In the genomic region with DNA sequence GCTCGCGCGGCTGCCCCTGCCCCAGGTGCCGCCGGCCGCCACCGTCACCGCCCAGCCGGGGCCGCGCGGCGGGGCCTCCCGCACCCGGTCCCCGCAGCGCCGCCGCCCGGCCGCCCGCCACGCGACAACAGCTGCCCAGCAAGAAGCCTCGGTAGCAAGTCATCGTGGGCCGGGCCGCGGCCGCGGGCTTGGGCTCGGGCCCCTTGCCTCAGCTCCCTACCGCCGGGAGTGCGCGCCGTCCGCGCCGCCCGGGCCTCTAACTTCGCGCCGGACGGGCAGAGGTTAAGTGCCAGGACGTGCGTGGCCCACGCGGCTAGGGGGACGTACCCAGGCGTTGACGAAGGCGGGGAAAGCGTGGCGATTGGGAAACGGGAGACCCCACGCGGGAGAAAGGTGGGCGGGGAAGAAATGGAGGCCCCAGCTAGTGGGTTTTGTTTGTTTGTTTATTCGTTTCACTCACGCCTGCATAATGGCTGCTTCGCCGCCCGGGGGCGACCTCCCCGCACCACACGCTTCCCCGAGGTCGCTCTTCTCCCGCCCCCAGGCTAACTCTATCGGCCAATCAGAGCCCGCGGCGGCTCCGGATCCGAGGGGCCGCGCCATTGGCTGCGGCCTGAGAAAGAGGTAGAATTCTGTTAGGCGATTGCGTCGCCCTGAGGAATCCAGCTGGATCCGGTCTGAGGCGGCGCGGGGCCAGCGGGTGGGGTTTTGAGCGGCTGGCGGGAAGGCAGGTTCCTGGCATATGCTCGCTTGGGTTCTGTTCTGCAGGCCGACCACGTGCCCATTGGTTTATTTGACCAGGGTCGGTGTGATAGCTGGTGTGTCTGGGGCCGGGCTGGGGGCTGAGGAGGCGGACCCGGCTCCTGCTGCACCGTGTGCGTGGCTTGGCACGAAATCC, we compare ENCODE assay signal across 8 cellular contexts. TPM values are rescaled to one million over a fixed set of nuclear protein-coding genes. Genes with fewer than 3 reads are reported as not detected.
DNase-seq lines count a peak whose midpoint lies in the region; ATAC-seq and TF ChIP-seq lines count a peak whose summit lies in the region.

A gene with protein sequence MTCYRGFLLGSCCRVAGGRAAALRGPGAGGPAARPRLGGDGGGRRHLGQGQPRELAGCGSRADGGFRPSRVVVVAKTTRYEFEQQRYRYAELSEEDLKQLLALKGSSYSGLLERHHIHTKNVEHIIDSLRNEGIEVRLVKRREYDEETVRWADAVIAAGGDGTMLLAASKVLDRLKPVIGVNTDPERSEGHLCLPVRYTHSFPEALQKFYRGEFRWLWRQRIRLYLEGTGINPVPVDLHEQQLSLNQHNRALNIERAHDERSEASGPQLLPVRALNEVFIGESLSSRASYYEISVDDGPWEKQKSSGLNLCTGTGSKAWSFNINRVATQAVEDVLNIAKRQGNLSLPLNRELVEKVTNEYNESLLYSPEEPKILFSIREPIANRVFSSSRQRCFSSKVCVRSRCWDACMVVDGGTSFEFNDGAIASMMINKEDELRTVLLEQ (minus strand): TSS at position 290 of the 898 bp plus-strand sequence. CDS start 127 bp downstream, at position 163.

- no TSS peak for BruUV-seq in Panc1 (replicated peaks; lab: Mats Ljungman, UMichigan)

- ATAC-seq in DND-41 (ENCODE audit: insufficient read depth, low read depth) (peak; percentile 92), GM21737 (IDR thresholded peaks at IDR 0.05; ENCODE audit: unreplicated experiment) (peak; percentile 92), Panc1 (peak; percentile 92)
- peak; percentile 87 to 88 for ATAC-seq in activated T-cell treated with anti-CD3 and anti-CD28 coated beads, Interleukin-2, amount 50 U/mL, for 4 hours

- H3K4me2 ChIP-seq in DND-41 (ENCODE audit: insufficient read depth, low read length) (peak within 1 kb of the TSS; percentile 91), KMS-11 (peak within 1 kb of the TSS; percentile 83)

- POLR2A ChIA-PET in Panc1 (lab: Charles Lee) = interaction anchor here (0.6 to 1.0 kb wide), 6 partner anchors 11 to 552 kb away, joined by 3 to 10 read pairs (median 5); no protein-coding TSS in a partner anchor

- no peaks in the 10 kb centered on the region for H3K27me3 Mint-ChIP-seq in activated T-cell treated with anti-CD3 and anti-CD28 coated beads, Interleukin-2, amount 50 U/mL, for 4 hours (ENCODE audit: low read depth)

- peak within 1 kb of the TSS; percentile 94 for H3K27ac ChIP-seq in DND-41 (ENCODE audit: low read length)
- H3K27ac ChIP-seq in KMS-11 = peak within 1 kb of the TSS; percentile 96
- H3K27ac ChIP-seq in Panc1 (ENCODE audit: low read length) = peak within 1 kb of the TSS; percentile 80
- H3K27ac ChIP-seq in esophagus (ENCODE audit: low read depth in 2 of 2, low read length in 1 of 2) = peak within 1 kb of the TSS; percentile 93 to 95

- H3K9ac ChIP-seq in DND-41 (ENCODE audit: low read depth, low read length) (peak within 1 kb of the TSS; percentile 97), KMS-11 (peak within 1 kb of the TSS; percentile 96), mucosa of stomach (ENCODE audit: low read length) (peak within 1 kb of the TSS; percentile 83)

- intact Hi-C loops in Panc1 (cut with micrococcal nuclease; ENCODE audit: unreplicated experiment) = no loop called here

- peak within 1 kb of the TSS; percentile 98 for H2AFZ ChIP-seq in DND-41 (ENCODE audit: low read depth, low read length)
- H2AFZ ChIP-seq in KMS-11 (ENCODE audit: low read depth) = peak within 1 kb of the TSS; percentile 84

- WGBS in esophagus, 2 donors = 0% methylated on average over 92 to 99 of the region's 99 CpGs

- H3K4me1 Mint-ChIP-seq in activated T-cell treated with anti-CD3 and anti-CD28 coated beads, Interleukin-2, amount 50 U/mL, for 4 hours (ENCODE audit: low read depth) = peaks cover 45% of the 10 kb centered on the region

- in situ Hi-C loops in Panc1 (cut with HindIII; ENCODE audit: low pct_unique_long_range_greater_than_20kb, low sequenced_read_pairs) = no loop called here

- peak; percentile 96 for DNase-seq in DND-41
- peak; percentile 85 for DNase-seq in Panc1 (ENCODE audit: low read depth, low spot score)
- DNase-seq in activated T-cell treated with anti-CD3 and anti-CD28 coated beads, Interleukin-2, amount 50 U/mL, for 4 hours = peak; percentile 90
- DNase-seq in stimulated activated CD8-positive, alpha-beta memory T cell treated with anti-CD3 and anti-CD28 coated beads, Interleukin-7, amount 100 ng/mL, for 1 hour (ENCODE audit: low read depth in 2 of 2) = peak; percentile 77 to 80

- H3K9me3 ChIP-seq in DND-41 (ENCODE audit: insufficient read depth, low read length, severe bottlenecking) (no peaks in the 10 kb centered on the region), Panc1 (ENCODE audit: control insufficient read depth, insufficient read depth, low read depth, low read length) (no peaks in the 10 kb centered on the region), esophagus (ENCODE audit: control insufficient read depth in 2 of 2, insufficient read depth in 1 of 2, low read depth in 1 of 2, low read length in 1 of 2) (no peaks in the 10 kb centered on the region), mucosa of stomach (ENCODE audit: control insufficient read depth, low read length) (no peaks in the 10 kb centered on the region)

- CTCF ChIA-PET in Panc1 (lab: Charles Lee) = interaction anchor here (0.7 to 0.9 kb wide), 3 partner anchors 63 to 956 kb away, joined by 3 to 11 read pairs (median 5); no protein-coding TSS in a partner anchor

- TF ChIP-seq CTCF in DND-41 (IDR thresholded peaks at IDR 0.05; ENCODE audit: borderline replicate concordance, extremely low read depth, low read length, poor library complexity, severe bottlenecking) = peak; percentile 80
- TF ChIP-seq CTCF in KMS-11 (conservative IDR thresholded peaks at IDR 0.05; ENCODE audit: low read depth, low read length) = peak; percentile 46
- peak; percentile 80 for TF ChIP-seq CTCF in Panc1 (IDR thresholded peaks at IDR 0.05)

- H3K27me3 ChIP-seq in DND-41 (ENCODE audit: insufficient read depth, low read length, poor library complexity) = no peaks in the 10 kb centered on the region
- H3K27me3 ChIP-seq in KMS-11 (ENCODE audit: insufficient read depth, low read depth) = no peaks in the 10 kb centered on the region
- H3K27me3 ChIP-seq in Panc1 (ENCODE audit: control insufficient read depth, insufficient read depth, low read length) = no peaks in the 10 kb centered on the region
- H3K27me3 ChIP-seq in esophagus (ENCODE audit: control insufficient read depth in 1 of 2, insufficient read depth in 2 of 2, low read length in 2 of 2) = no peaks in the 10 kb centered on the region
- H3K27me3 ChIP-seq in mucosa of stomach (ENCODE audit: control insufficient read depth, insufficient read depth, low read length) = no peaks in the 10 kb centered on the region

- no peaks in the 10 kb centered on the region for H3K9me3 Mint-ChIP-seq in activated T-cell treated with anti-CD3 and anti-CD28 coated beads, Interleukin-2, amount 50 U/mL, for 4 hours

- peaks cover 38% of the 10 kb centered on the region for H3K79me2 ChIP-seq in DND-41 (ENCODE audit: insufficient read depth, low read length)
- H3K79me2 ChIP-seq in KMS-11 (ENCODE audit: insufficient read depth, low read depth) = peaks cover 27% of the 10 kb centered on the region; the same call in 1 of the 2 replicates

- H4K20me1 ChIP-seq in DND-41 (ENCODE audit: insufficient read depth, low read length) (no peaks in the 10 kb centered on the region), KMS-11 (ENCODE audit: insufficient read depth) (no peaks in the 10 kb centered on the region)

- H3K4me3 Mint-ChIP-seq in activated T-cell treated with anti-CD3 and anti-CD28 coated beads, Interleukin-2, amount 50 U/mL, for 4 hours = peak within 1 kb of the TSS; percentile 88

- peaks cover 36% of the 10 kb centered on the region for H3K4me1 ChIP-seq in DND-41 (ENCODE audit: insufficient read depth, low read length)
- H3K4me1 ChIP-seq in KMS-11 (ENCODE audit: low read depth, poor library complexity, severe bottlenecking) = peaks cover 45% of the 10 kb centered on the region
- peaks cover 25% of the 10 kb centered on the region for H3K4me1 ChIP-seq in Panc1 (ENCODE audit: control insufficient read depth, insufficient read depth, low read length)
- peaks cover 4 to 5% of the 10 kb centered on the region in 2 donors for H3K4me1 ChIP-seq in esophagus (ENCODE audit: control insufficient read depth in 2 of 2, insufficient read depth in 2 of 2, low read length in 1 of 2)
- H3K4me1 ChIP-seq in mucosa of stomach (ENCODE audit: control insufficient read depth, insufficient read depth, low read length) = peaks cover 20% of the 10 kb centered on the region

- H3K36me3 ChIP-seq in DND-41 (ENCODE audit: insufficient read depth, low read length) (peaks cover 3% of the 10 kb centered on the region; the same call in 1 of the 2 replicates), KMS-11 (ENCODE audit: insufficient read depth) (no peaks in the 10 kb centered on the region), Panc1 (ENCODE audit: control insufficient read depth, insufficient read depth, low read length) (no peaks in the 10 kb centered on the region; the same call in 1 of the 2 replicates), esophagus (ENCODE audit: control insufficient read depth in 2 of 2, insufficient read depth in 2 of 2, low read length in 1 of 2) (no peaks in the 10 kb centered on the region), mucosa of stomach (ENCODE audit: control insufficient read depth, insufficient read depth, low read length) (no peaks in the 10 kb centered on the region)

- peak within 1 kb of the TSS; percentile 75 to 85 for H3K4me3 ChIP-seq in DND-41 (ENCODE audit: low read depth in 1 of 2, low read length in 2 of 2)
- no peak within 1 kb of the TSS for H3K4me3 ChIP-seq in KMS-11 (IDR thresholded peaks at IDR 0.05; ENCODE audit: insufficient read depth, low read depth, low read length)
- H3K4me3 ChIP-seq in Panc1 (ENCODE audit: low read depth in 2 of 2, low read length in 2 of 2) = peak within 1 kb of the TSS; percentile 79
- H3K4me3 ChIP-seq in esophagus (ENCODE audit: low read depth in 1 of 2, low read length in 2 of 2) = peak within 1 kb of the TSS; percentile 83 to 93
- H3K4me3 ChIP-seq in mucosa of stomach (ENCODE audit: low read length) = peak within 1 kb of the TSS; percentile 56

- H3K36me3 Mint-ChIP-seq in activated T-cell treated with anti-CD3 and anti-CD28 coated beads, Interleukin-2, amount 50 U/mL, for 4 hours (ENCODE audit: insufficient read depth) = no peaks in the 10 kb centered on the region

RNA-seq across cellular contexts. Expression of the gene that starts here (rescaled TPM):
- total RNA-seq in Panc1 (2021; ENCODE audit: unreplicated experiment) = 22.5 TPM
- polyA plus RNA-seq in Panc1 (2012; ENCODE audit: insufficient read length) = 11.9 TPM
- total RNA-seq in activated T-cell treated with anti-CD3 and anti-CD28 coated beads, Interleukin-2, amount 50 U/mL, for 4 hours = 10 to 100 TPM; 18.9 to 19.5 (median 19.5) TPM
- polyA plus RNA-seq in esophagus = 1 to 10 TPM; 5.0 to 6.2 TPM
